Comparison of ENCODE assay signal across 18 cellular contexts in the genomic region with DNA sequence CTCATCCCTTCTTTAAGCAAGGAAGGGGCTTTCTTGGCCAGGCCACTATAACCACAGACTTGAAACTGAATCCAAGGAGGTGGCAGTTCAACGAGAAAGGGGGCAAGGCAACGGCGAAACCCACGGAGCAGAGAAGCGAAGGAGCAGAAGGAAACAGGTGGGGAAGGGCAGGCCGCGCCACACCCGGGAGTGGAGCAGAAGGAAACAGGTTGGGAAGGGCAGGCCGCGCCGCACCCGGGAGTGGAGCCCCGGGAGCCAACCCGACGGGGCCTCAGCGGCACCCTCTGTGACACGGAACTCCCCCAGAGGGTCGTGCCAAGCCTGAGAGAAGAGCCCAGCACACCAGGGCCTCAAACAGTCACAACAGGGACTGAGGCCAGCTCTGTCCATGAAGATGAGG. TPM values are rescaled to one million over a fixed set of nuclear protein-coding genes. Genes with fewer than 3 reads are reported as not detected.
DNase-seq lines count a peak whose midpoint lies in the region; ATAC-seq, FAIRE-seq and TF ChIP-seq lines count a peak whose summit lies in the region.
"Had no signal": no experiment of that assay in that cellular context is flagged by ENCODE, and none has a peak within 500 bp of the region (broad histone marks: within the 10 kb centered on the region; RNA-seq: fewer than 3 reads in every experiment).

No MANE protein-coding gene starts in this region.

- in situ Hi-C loops in HepG2 (cut with HindIII; ENCODE audit: extremely low pct_ligation_motif_present, low pct_unique_long_range_greater_than_20kb) (no loop called here), K562 (cut with MboI) (no loop called here), GM13976 (cut with MboI; ENCODE audit: low sequenced_read_pairs, unreplicated experiment) (no loop called here)

- 98% methylated on average over 18 of the region's 18 CpGs for WGBS in HepG2 (ENCODE audit: low lambda C conversion rate)
- 100% methylated on average over 4 of the region's 18 CpGs for WGBS in right lobe of liver (ENCODE audit: insufficient coverage, low coverage, low lambda C conversion rate, missing lambda C conversion rate)
- WGBS in K562 (ENCODE audit: insufficient coverage, low coverage, missing lambda C conversion rate): 97% methylated on average over 17 of the region's 18 CpGs

- POLR2A ChIA-PET in HepG2 (lab: Yijun Ruan, JAX) (no interaction called here), K562 (lab: Yijun Ruan, JAX) (no interaction called here)

- no peaks in the 10 kb centered on the region for H4K20me1 ChIP-seq in HepG2 (ENCODE audit: insufficient read depth, low read length)
- H4K20me1 ChIP-seq in K562 (replicated peaks; ENCODE audit: control insufficient read depth, insufficient read depth, low read length): 0 out of 2 replicates have a peak, but pooled peaks cover 3% of the 10 kb centered on the region
- H4K20me1 ChIP-seq in neural progenitor cell (ENCODE audit: low read depth): no peaks in the 10 kb centered on the region

- peaks cover 6% of the 10 kb centered on the region for H3F3A ChIP-seq in neural progenitor cell (ENCODE audit: low read depth)

- H2AFZ ChIP-seq in HepG2 (ENCODE audit: low read length) (no peak overlapping the region), K562 (ENCODE audit: low read depth, low read length) (no peak overlapping the region), neural progenitor cell (replicated peaks) (no peak overlapping the region)

- H3K79me2 ChIP-seq in HepG2 (ENCODE audit: insufficient read depth, low read length) (no peaks in the 10 kb centered on the region), K562 (ENCODE audit: control insufficient read depth, insufficient read depth, low read length) (0 out of 3 replicates have a peak, but pooled peaks cover 3% of the 10 kb centered on the region), neural progenitor cell (ENCODE audit: low read depth) (no peaks in the 10 kb centered on the region)

- CTCF ChIA-PET in HepG2 (lab: Yijun Ruan, JAX; ENCODE audit: low intra/inter-chr PET ratio, low total read pairs): no interaction called here
- CTCF ChIA-PET in K562 (lab: Yijun Ruan, JAX; ENCODE audit: low intra/inter-chr PET ratio): no interaction called here

- BruUV-seq in HepG2 (replicated peaks; lab: Mats Ljungman, UMichigan): no TSS peak
- no TSS peak for BruUV-seq in K562 (replicated peaks; lab: Mats Ljungman, UMichigan)

- intact Hi-C loops in HepG2 (cut with micrococcal nuclease; ENCODE audit: unreplicated experiment) (no loop called here), right lobe of liver (cut with DNase I) (loop anchor here (5.0 to 10.0 kb wide), 3 partner anchors 69 to 91 kb away; partner anchors contain the start of gene SPATA2L (in 1 of the 2)), K562 (cut with micrococcal nuclease) (no loop called here)

- no peak for ATAC-seq in HepG2
- no peak for ATAC-seq in right lobe of liver
- no peak for ATAC-seq in K562

- no peaks in the 10 kb centered on the region for H3K9me1 ChIP-seq in K562 (ENCODE audit: control insufficient read depth, insufficient read depth, low read length)

- H3K4me2 ChIP-seq in HepG2 (ENCODE audit: low read depth, low read length): no peak overlapping the region
- no peak overlapping the region for H3K4me2 ChIP-seq in K562 (ENCODE audit: insufficient read depth, low read length)
- H3K4me2 ChIP-seq in neural progenitor cell: no peak overlapping the region

- H3K27ac ChIP-seq in HepG2 (ENCODE audit: extremely low read length, insufficient read depth, low read length) (no peak overlapping the region), right lobe of liver (no peak overlapping the region), K562 (ENCODE audit: extremely low read depth, low read depth, low read length) (no peak overlapping the region), neural progenitor cell (no peak overlapping the region)

- H3K4me3 ChIP-seq in HepG2 (replicated peaks in 1 of 3; ENCODE audit: insufficient read depth in 1 of 3, low read depth in 2 of 3, low read length in 3 of 3) (no peak overlapping the region), right lobe of liver (no peak overlapping the region), K562 (no peak overlapping the region), neural progenitor cell (no peak overlapping the region)
- H3K4me3 ChIP-seq: HAP-1 had no signal

- no peak for TF ChIP-seq CTCF in HepG2 (CRISPR knock-in tag; IDR thresholded peaks at IDR 0.05)
- TF ChIP-seq CTCF in right lobe of liver (IDR thresholded peaks at IDR 0.05): no peak
- no peak for TF ChIP-seq CTCF in K562 (IDR thresholded peaks at IDR 0.05 in 2 of 3, conservative IDR thresholded peaks at IDR 0.05 in 1 of 3; ENCODE audit: insufficient read depth in 2 of 3, low read depth in 1 of 3, low read length in 3 of 3)
- no peak for TF ChIP-seq CTCF in neural progenitor cell (IDR thresholded peaks at IDR 0.05)
- no peak for TF ChIP-seq CTCF in GM13976 (IDR thresholded peaks at IDR 0.05; ENCODE audit: borderline replicate concordance, control extremely low read depth, extremely low read depth, insufficient read depth, missing control alignments)

- H3K9me3 Mint-ChIP-seq in neural progenitor cell: no peaks in the 10 kb centered on the region
- H3K9me3 Mint-ChIP-seq: CD4-positive, alpha-beta T cell had no signal

- H3K27me3 ChIP-seq in HepG2 (ENCODE audit: control insufficient read depth in 1 of 2, insufficient read depth in 2 of 2, low read length in 2 of 2): no peaks in the 10 kb centered on the region
- no peaks in the 10 kb centered on the region for H3K27me3 ChIP-seq in right lobe of liver
- H3K27me3 ChIP-seq in K562 (ENCODE audit: control insufficient read depth in 2 of 2, insufficient read depth in 2 of 2, low read length in 2 of 2): no peaks in the 10 kb centered on the region
- H3K27me3 ChIP-seq in neural progenitor cell: no peaks in the 10 kb centered on the region

- no peak overlapping the region for H3K4me3 Mint-ChIP-seq in neural progenitor cell
- H3K4me3 Mint-ChIP-seq: B cell; CD4-positive, alpha-beta T cell had no signal

- TF ChIP-seq RAD21 in HepG2 (CRISPR knock-in tag; IDR thresholded peaks at IDR 0.05): no peak
- TF ChIP-seq RAD21 in K562 (CRISPR knock-in tag; conservative IDR thresholded peaks at IDR 0.05 in 1 of 2, IDR thresholded peaks at IDR 0.05 in 1 of 2): no peak

- DNase-seq in HepG2 (ENCODE audit: low spot score) (no peak), right lobe of liver (no peak), K562 (ENCODE audit: extremely low read depth in 1 of 4, low spot score in 3 of 4) (no peak), neural progenitor cell (ENCODE audit: low spot score) (no peak), amniotic stem cell (lab: John Stamatoyannopoulos, UW) (no peak), DMS114 treated with DMSO at 0.1 percent for 48 hours (lab: John Stamatoyannopoulos, UW; ENCODE audit: unreplicated experiment) (no peak), GM13976 (ENCODE audit: low spot score) (no peak)
- DNase-seq: C1 segment of cervical spinal cord; Calu3; CD4-positive, alpha-beta T cell; DMS 273 treated with DMSO at 0.1 percent for 48 hours; DMS79; GOT3 had no signal

- H3K4me1 Mint-ChIP-seq in neural progenitor cell: no peaks in the 10 kb centered on the region

- no peak for FAIRE-seq in HepG2 (lab: Jason Lieb, UNC)
- no peak for FAIRE-seq in K562 (lab: Jason Lieb, UNC)
- FAIRE-seq: A204.1, GM12891, HTR-8/SVneo had no signal

- no peaks in the 10 kb centered on the region for H3K4me1 ChIP-seq in HepG2 (ENCODE audit: insufficient read depth, low read length)
- no peaks in the 10 kb centered on the region for H3K4me1 ChIP-seq in right lobe of liver
- no peaks in the 10 kb centered on the region for H3K4me1 ChIP-seq in K562 (replicated peaks in 1 of 2; ENCODE audit: control insufficient read depth in 2 of 2, insufficient read depth in 2 of 2, low read length in 2 of 2)
- H3K4me1 ChIP-seq in neural progenitor cell: no peaks in the 10 kb centered on the region
- H3K4me1 ChIP-seq: HAP-1 had no signal

- H3K27ac Mint-ChIP-seq in neural progenitor cell: peak overlapping the region; percentile 32
- H3K27ac Mint-ChIP-seq: B cell; CD4-positive, alpha-beta T cell had no signal

- H3K9me3 ChIP-seq in HepG2 (ENCODE audit: low read length): no peaks in the 10 kb centered on the region
- H3K9me3 ChIP-seq in right lobe of liver: no peaks in the 10 kb centered on the region
- H3K9me3 ChIP-seq in K562 (replicated peaks; ENCODE audit: control insufficient read depth, insufficient read depth, low read depth, low read length): no peaks in the 10 kb centered on the region
- no peaks in the 10 kb centered on the region for H3K9me3 ChIP-seq in neural progenitor cell (ENCODE audit: low read depth)
- H3K9me3 ChIP-seq: HAP-1 had no signal

- TF ChIP-seq EP300 in HepG2 (IDR thresholded peaks at IDR 0.05; ENCODE audit: low read depth in 2 of 2, low read length in 2 of 2): no peak
- TF ChIP-seq EP300 in HepG2 (CRISPR knock-in tag; IDR thresholded peaks at IDR 0.05; ENCODE audit: borderline replicate concordance): no peak
- no peak for TF ChIP-seq EP300 in K562 (IDR thresholded peaks at IDR 0.05; ENCODE audit: low read length)

- no peak for TF ChIP-seq POLR2A in HepG2 (IDR thresholded peaks at IDR 0.05; ENCODE audit: insufficient read depth in 1 of 2, low read depth in 2 of 2, low read length in 2 of 2)
- no peak for TF ChIP-seq POLR2A in right lobe of liver (IDR thresholded peaks at IDR 0.05)
- TF ChIP-seq POLR2A in K562 (conservative IDR thresholded peaks at IDR 0.05): no peak

- H3K9ac ChIP-seq in HepG2 (ENCODE audit: insufficient read depth, low read depth, low read length): no peak overlapping the region
- peak overlapping the region in 1 of 2 experiments; percentile 26; a peak in 1 of 4 replicates for H3K9ac ChIP-seq in K562 (ENCODE audit: insufficient read depth in 1 of 2, low read depth in 2 of 2, low read length in 2 of 2)
- H3K9ac ChIP-seq in neural progenitor cell: no peak overlapping the region

- H3K36me3 Mint-ChIP-seq in neural progenitor cell: peaks cover 43% of the 10 kb centered on the region

- peaks cover 3% of the 10 kb centered on the region for H3K27me3 Mint-ChIP-seq in neural progenitor cell (ENCODE audit: insufficient read depth, low read depth)
- H3K27me3 Mint-ChIP-seq: B cell; CD4-positive, alpha-beta T cell had no signal

- peaks cover 34 to 71% of the 10 kb centered on the region in 2 experiments for H3K36me3 ChIP-seq in HepG2 (replicated peaks in 1 of 2; ENCODE audit: control insufficient read depth in 1 of 2, insufficient read depth in 2 of 2, low read length in 2 of 2)
- H3K36me3 ChIP-seq in right lobe of liver: no peaks in the 10 kb centered on the region
- peaks cover 90% of the 10 kb centered on the region; the same call in 2 of the 3 replicates for H3K36me3 ChIP-seq in K562 (ENCODE audit: control insufficient read depth, insufficient read depth, low read length)
- H3K36me3 ChIP-seq in neural progenitor cell: no peaks in the 10 kb centered on the region

RNA-seq across cellular contexts. Expression of gene FANCA, which starts 20.3 kb away (rescaled TPM):
- total RNA-seq in HepG2 (2016; rRNA removed; fragmentation: Illumina TruSeq; extraction: Trizol) (45.7 and 106 TPM in 2 replicates), right lobe of liver (10 to 100 TPM in 1 of 6 experiments, 1 to 10 TPM in 5; 4.5 to 12.7 (median 8.3) TPM), K562 (2014; rRNA removed) (53.4 and 72.0 TPM in 2 replicates), K562 (2014; rRNA removed; fragmentation: Illumina TruSeq; extraction: Trizol) (40.2 and 48.6 TPM in 2 replicates), K562 (2015; rRNA removed; fragmentation: Illumina TruSeq; extraction: Trizol) (46.4 and 51.6 TPM in 2 replicates), K562 (2021) (108 and 115 TPM in 2 replicates), neural progenitor cell (ENCODE audit: low replicate concordance) (34.6 and 43.0 TPM in 2 replicates)
- total RNA-seq in HepG2 (2016; cell fraction: cytosol; rRNA removed; fragmentation: Illumina TruSeq; extraction: Trizol; ENCODE audit: low read depth): 46.6 and 48.3 TPM in 2 replicates
- total RNA-seq in HepG2 (2016; cell fraction: insoluble cytoplasmic fraction; rRNA removed; fragmentation: Illumina TruSeq; extraction: Trizol): 43.7 and 101 TPM in 2 replicates
- total RNA-seq in HepG2 (2016; cell fraction: membrane; rRNA removed; fragmentation: Illumina TruSeq; extraction: Trizol): 27.1 and 30.3 TPM in 2 replicates
- 179 and 193 TPM in 2 replicates for total RNA-seq in HepG2 (2016; cell fraction: nucleus; rRNA removed; fragmentation: Illumina TruSeq; extraction: Trizol)
- polyA plus RNA-seq in HepG2 (2011; rRNA removed) (77.9 and 88.0 TPM in 2 replicates), K562 (2011; rRNA removed) (65.4 and 83.5 TPM in 2 replicates), K562 (2014; fragmentation: Illumina TruSeq; extraction: Trizol) (72.8 and 78.9 TPM in 2 replicates), K562 (2014; fragmentation: Nextera tagmentation; extraction: Ambion mirVana) (1 to 10 TPM; 6.9 to 9.3 TPM), K562 (2014; rRNA removed) (114 TPM in 2 replicates)
- polyA plus RNA-seq in HepG2 (2011; cell fraction: cytosol; rRNA removed): 20.9 and 33.5 TPM in 2 replicates
- polyA plus RNA-seq in HepG2 (2011; cell fraction: nucleus; rRNA removed): 552 and 945 TPM in 2 replicates
- 51.2 and 57.6 TPM in 2 replicates for polyA plus RNA-seq in HepG2 (2012)
- 6.7 and 7.8 TPM in 2 replicates for polyA plus RNA-seq in HepG2 (2016; cell fraction: cytosol; fragmentation: Illumina TruSeq; extraction: Trizol; ENCODE audit: low read depth)
- polyA plus RNA-seq in HepG2 (2016; cell fraction: insoluble cytoplasmic fraction; fragmentation: Illumina TruSeq; extraction: Trizol; ENCODE audit: low read depth): 40.2 and 46.3 TPM in 2 replicates
- 13.5 and 16.8 TPM in 2 replicates for polyA plus RNA-seq in HepG2 (2016; cell fraction: membrane; fragmentation: Illumina TruSeq; extraction: Trizol; ENCODE audit: low read depth)
- polyA plus RNA-seq in HepG2 (2016; cell fraction: nucleus; fragmentation: Illumina TruSeq; extraction: Trizol; ENCODE audit: insufficient read depth, low read depth): 471 and 532 TPM in 2 replicates
- 118 and 216 TPM in 2 replicates for polyA minus RNA-seq in HepG2 (2011; rRNA and poly(A)+ RNA removed; ENCODE audit: low replicate concordance)
- 14.8 and 19.6 TPM in 2 replicates for polyA minus RNA-seq in HepG2 (2011; cell fraction: cytosol; rRNA and poly(A)+ RNA removed)
- polyA minus RNA-seq in HepG2 (2011; cell fraction: nucleus; rRNA and poly(A)+ RNA removed): 151 and 196 TPM in 2 replicates
- 912 and 1,798 TPM in 2 replicates for total RNA-seq in K562 (2011; cell fraction: chromatin; rRNA removed; ENCODE audit: low replicate concordance)
- total RNA-seq in K562 (2011; cell fraction: nucleolus; rRNA removed): 750 and 775 TPM in 2 replicates
- total RNA-seq in K562 (2011; cell fraction: nucleoplasm; rRNA removed): 650 and 708 TPM in 2 replicates
- polyA plus RNA-seq in K562 (2011; cell fraction: cytosol; rRNA removed): 48.3 and 57.4 TPM in 2 replicates
- 378 and 509 TPM in 2 replicates for polyA plus RNA-seq in K562 (2011; cell fraction: nucleus; rRNA removed)
- polyA plus RNA-seq in K562 (2012): 61.8 and 65.9 TPM in 2 replicates
- 109 and 120 TPM in 2 replicates for polyA minus RNA-seq in K562 (2011; rRNA and poly(A)+ RNA removed)
- 54.5 and 57.5 TPM in 2 replicates for polyA minus RNA-seq in K562 (2011; cell fraction: cytosol; rRNA and poly(A)+ RNA removed)
- 197 and 206 TPM in 2 replicates for polyA minus RNA-seq in K562 (2011; cell fraction: nucleus; rRNA and poly(A)+ RNA removed)

RNA-seq across cellular contexts. Expression of gene SPIRE2, which starts 32.2 kb away (rescaled TPM):
- total RNA-seq in HepG2 (2016; rRNA removed; fragmentation: Illumina TruSeq; extraction: Trizol): 7.6 and 13.3 TPM in 2 replicates
- total RNA-seq in HepG2 (2016; cell fraction: cytosol; rRNA removed; fragmentation: Illumina TruSeq; extraction: Trizol; ENCODE audit: low read depth): 7.4 and 7.6 TPM in 2 replicates
- total RNA-seq in HepG2 (2016; cell fraction: insoluble cytoplasmic fraction; rRNA removed; fragmentation: Illumina TruSeq; extraction: Trizol): 6.9 and 15.0 TPM in 2 replicates
- 13.7 and 13.8 TPM in 2 replicates for total RNA-seq in HepG2 (2016; cell fraction: membrane; rRNA removed; fragmentation: Illumina TruSeq; extraction: Trizol)
- 16.9 and 26.9 TPM in 2 replicates for total RNA-seq in HepG2 (2016; cell fraction: nucleus; rRNA removed; fragmentation: Illumina TruSeq; extraction: Trizol)
- 37.5 and 55.7 TPM in 2 replicates for polyA plus RNA-seq in HepG2 (2011; rRNA removed)
- 29.8 and 35.9 TPM in 2 replicates for polyA plus RNA-seq in HepG2 (2011; cell fraction: cytosol; rRNA removed)
- polyA plus RNA-seq in HepG2 (2011; cell fraction: nucleus; rRNA removed): 186 and 193 TPM in 2 replicates
- polyA plus RNA-seq in HepG2 (2012): 30.1 and 41.7 TPM in 2 replicates
- 5.5 and 5.7 TPM in 2 replicates for polyA plus RNA-seq in HepG2 (2016; cell fraction: cytosol; fragmentation: Illumina TruSeq; extraction: Trizol; ENCODE audit: low read depth)
- polyA plus RNA-seq in HepG2 (2016; cell fraction: insoluble cytoplasmic fraction; fragmentation: Illumina TruSeq; extraction: Trizol; ENCODE audit: low read depth): 9.8 and 12.7 TPM in 2 replicates
- 11.2 and 11.5 TPM in 2 replicates for polyA plus RNA-seq in HepG2 (2016; cell fraction: membrane; fragmentation: Illumina TruSeq; extraction: Trizol; ENCODE audit: low read depth)
- 72.0 and 77.2 TPM in 2 replicates for polyA plus RNA-seq in HepG2 (2016; cell fraction: nucleus; fragmentation: Illumina TruSeq; extraction: Trizol; ENCODE audit: insufficient read depth, low read depth)
- polyA minus RNA-seq in HepG2 (2011; rRNA and poly(A)+ RNA removed; ENCODE audit: low replicate concordance): 39.8 and 51.7 TPM in 2 replicates
- polyA minus RNA-seq in HepG2 (2011; cell fraction: cytosol; rRNA and poly(A)+ RNA removed): 21.2 and 22.1 TPM in 2 replicates
- polyA minus RNA-seq in HepG2 (2011; cell fraction: nucleus; rRNA and poly(A)+ RNA removed): 47.1 and 54.0 TPM in 2 replicates
- 1 to 10 TPM; 4.8 to 7.8 (median 6.1) TPM for total RNA-seq in right lobe of liver
- 16.2 and 31.3 TPM in 2 replicates for total RNA-seq in K562 (2011; cell fraction: chromatin; rRNA removed; ENCODE audit: low replicate concordance)
- total RNA-seq in K562 (2011; cell fraction: nucleolus; rRNA removed): 15.7 and 25.0 TPM in 2 replicates
- 13.4 and 13.9 TPM in 2 replicates for total RNA-seq in K562 (2011; cell fraction: nucleoplasm; rRNA removed)
- total RNA-seq in K562 (2014; rRNA removed): 6.5 and 6.9 TPM in 2 replicates
- total RNA-seq in K562 (2014; rRNA removed; fragmentation: Illumina TruSeq; extraction: Trizol): 2.9 TPM in 2 replicates
- 4.1 and 4.6 TPM in 2 replicates for total RNA-seq in K562 (2015; rRNA removed; fragmentation: Illumina TruSeq; extraction: Trizol)
- 6.9 and 8.9 TPM in 2 replicates for total RNA-seq in K562 (2021)
- 4.7 and 6.0 TPM in 2 replicates for polyA plus RNA-seq in K562 (2011; rRNA removed)
- polyA plus RNA-seq in K562 (2011; cell fraction: cytosol; rRNA removed): 4.6 and 8.1 TPM in 2 replicates
- polyA plus RNA-seq in K562 (2011; cell fraction: nucleus; rRNA removed): 19.7 and 32.5 TPM in 2 replicates
- polyA plus RNA-seq in K562 (2012): 3.8 and 5.7 TPM in 2 replicates
- 3.9 and 4.0 TPM in 2 replicates for polyA plus RNA-seq in K562 (2014; fragmentation: Illumina TruSeq; extraction: Trizol)
- polyA plus RNA-seq in K562 (2014; fragmentation: Nextera tagmentation; extraction: Ambion mirVana): under 1 TPM; 0.70 to 0.76 TPM
- polyA plus RNA-seq in K562 (2014; rRNA removed): 5.5 and 7.5 TPM in 2 replicates
- 2.1 and 3.5 TPM in 2 replicates for polyA minus RNA-seq in K562 (2011; rRNA and poly(A)+ RNA removed)
- polyA minus RNA-seq in K562 (2011; cell fraction: cytosol; rRNA and poly(A)+ RNA removed): 4.3 and 7.3 TPM in 2 replicates
- 6.5 and 8.2 TPM in 2 replicates for polyA minus RNA-seq in K562 (2011; cell fraction: nucleus; rRNA and poly(A)+ RNA removed)
- total RNA-seq in neural progenitor cell (ENCODE audit: low replicate concordance): 6.5 and 9.0 TPM in 2 replicates

Comparison
In these comparisons a context has a peak if more than half of its experiments do, and no peak if none do; other contexts are left out.
1. intact Hi-C loops: an anchor here in right lobe of liver (5.0 to 10.0 kb wide); none called in HepG2 and K562.
2. Of the 241 proteins assayed by ChIP-seq in both HepG2 and K562: peak only in HepG2: none; only in K562: POLR2G and RBFOX2; in both: none; in neither: 239.